1 cellular context compared by ENCODE assay signal in the genomic region with DNA sequence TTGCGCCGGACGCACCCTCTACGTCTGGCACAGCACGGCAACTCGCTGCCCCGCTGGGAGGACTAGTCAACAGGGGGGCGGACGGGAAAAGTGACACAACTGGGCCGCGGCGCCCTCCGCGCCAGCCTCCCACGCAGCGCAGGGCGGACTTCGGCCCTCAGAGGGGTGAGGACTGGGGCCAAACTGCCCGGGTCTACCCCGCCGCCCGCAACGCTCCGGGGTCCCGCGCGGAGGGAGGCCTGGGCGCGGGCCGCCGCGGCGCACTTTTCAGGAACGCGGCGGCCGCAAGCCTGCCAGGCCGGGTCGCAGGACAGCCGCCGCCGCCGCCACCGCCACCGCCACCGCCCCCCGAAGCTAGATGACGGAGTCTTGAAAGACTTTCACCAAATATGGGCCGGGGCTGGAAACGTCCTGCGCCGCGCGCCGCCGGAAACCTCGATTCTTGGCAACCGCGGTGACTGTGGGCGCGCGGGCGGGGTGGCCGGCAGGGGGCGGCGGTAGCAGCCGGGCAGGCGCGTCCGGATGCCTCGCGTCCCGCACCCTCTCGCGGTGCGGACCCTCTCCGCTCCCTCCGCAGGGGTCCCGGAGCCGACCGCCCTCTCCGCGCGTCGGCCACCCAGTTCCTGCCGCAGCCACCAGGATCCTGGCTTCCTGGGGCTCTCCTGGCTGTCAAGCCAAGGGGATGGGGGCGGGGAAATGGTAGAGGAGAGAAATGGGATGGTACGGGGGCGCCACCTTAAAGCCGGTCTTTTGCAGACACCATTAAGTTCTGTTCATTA.
TF ChIP-seq lines count a peak whose summit lies in the region.

No MANE protein-coding gene starts in this region.

TF ChIP-seq in H1, 55 proteins besides CTCF, POLR2A, EP300 and RAD21 (continued from another document):
- TF ChIP-seq, protein P1, sequence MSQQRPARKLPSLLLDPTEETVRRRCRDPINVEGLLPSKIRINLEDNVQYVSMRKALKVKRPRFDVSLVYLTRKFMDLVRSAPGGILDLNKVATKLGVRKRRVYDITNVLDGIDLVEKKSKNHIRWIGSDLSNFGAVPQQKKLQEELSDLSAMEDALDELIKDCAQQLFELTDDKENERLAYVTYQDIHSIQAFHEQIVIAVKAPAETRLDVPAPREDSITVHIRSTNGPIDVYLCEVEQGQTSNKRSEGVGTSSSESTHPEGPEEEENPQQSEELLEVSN (IDR thresholded peaks at IDR 0.05) = no peak; the same call in 1 of the 2 replicates
- no peak for TF ChIP-seq SIX5 (IDR thresholded peaks at IDR 0.05; ENCODE audit: low read depth, low read length)
- TF ChIP-seq TBP (IDR thresholded peaks at IDR 0.05; ENCODE audit: low read depth, low read length) = no peak
- TF ChIP-seq, protein P2, sequence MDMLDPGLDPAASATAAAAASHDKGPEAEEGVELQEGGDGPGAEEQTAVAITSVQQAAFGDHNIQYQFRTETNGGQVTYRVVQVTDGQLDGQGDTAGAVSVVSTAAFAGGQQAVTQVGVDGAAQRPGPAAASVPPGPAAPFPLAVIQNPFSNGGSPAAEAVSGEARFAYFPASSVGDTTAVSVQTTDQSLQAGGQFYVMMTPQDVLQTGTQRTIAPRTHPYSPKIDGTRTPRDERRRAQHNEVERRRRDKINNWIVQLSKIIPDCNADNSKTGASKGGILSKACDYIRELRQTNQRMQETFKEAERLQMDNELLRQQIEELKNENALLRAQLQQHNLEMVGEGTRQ (IDR thresholded peaks at IDR 0.05; ENCODE audit: low read length) = no peak
- no peak for TF ChIP-seq YY1 (IDR thresholded peaks at IDR 0.05; ENCODE audit: low read depth, low read length)
- TF ChIP-seq, protein P3, sequence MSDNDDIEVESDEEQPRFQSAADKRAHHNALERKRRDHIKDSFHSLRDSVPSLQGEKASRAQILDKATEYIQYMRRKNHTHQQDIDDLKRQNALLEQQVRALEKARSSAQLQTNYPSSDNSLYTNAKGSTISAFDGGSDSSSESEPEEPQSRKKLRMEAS (IDR thresholded peaks at IDR 0.05) = peak; percentile 17; the same call in 1 of the 2 replicates
- TF ChIP-seq ASH2L (IDR thresholded peaks at IDR 0.05; ENCODE audit: low read length) = peak; percentile 70
- TF ChIP-seq CHD2 (IDR thresholded peaks at IDR 0.05; ENCODE audit: low read length) = no peak
- peak; percentile 6; the same call in 1 of the 2 replicates for TF ChIP-seq JUND (IDR thresholded peaks at IDR 0.05; ENCODE audit: low read length)
- TF ChIP-seq SRF (IDR thresholded peaks at IDR 0.05; ENCODE audit: low read depth, low read length) = peak; percentile 96
- TF ChIP-seq TAF1 (IDR thresholded peaks at IDR 0.05; ENCODE audit: low read depth, low read length) = peak; percentile 53; the same call in 1 of the 2 replicates
- no peak for TF ChIP-seq GABPA (IDR thresholded peaks at IDR 0.05; ENCODE audit: borderline replicate concordance, insufficient read depth, low read length)
